In the genomic region with DNA sequence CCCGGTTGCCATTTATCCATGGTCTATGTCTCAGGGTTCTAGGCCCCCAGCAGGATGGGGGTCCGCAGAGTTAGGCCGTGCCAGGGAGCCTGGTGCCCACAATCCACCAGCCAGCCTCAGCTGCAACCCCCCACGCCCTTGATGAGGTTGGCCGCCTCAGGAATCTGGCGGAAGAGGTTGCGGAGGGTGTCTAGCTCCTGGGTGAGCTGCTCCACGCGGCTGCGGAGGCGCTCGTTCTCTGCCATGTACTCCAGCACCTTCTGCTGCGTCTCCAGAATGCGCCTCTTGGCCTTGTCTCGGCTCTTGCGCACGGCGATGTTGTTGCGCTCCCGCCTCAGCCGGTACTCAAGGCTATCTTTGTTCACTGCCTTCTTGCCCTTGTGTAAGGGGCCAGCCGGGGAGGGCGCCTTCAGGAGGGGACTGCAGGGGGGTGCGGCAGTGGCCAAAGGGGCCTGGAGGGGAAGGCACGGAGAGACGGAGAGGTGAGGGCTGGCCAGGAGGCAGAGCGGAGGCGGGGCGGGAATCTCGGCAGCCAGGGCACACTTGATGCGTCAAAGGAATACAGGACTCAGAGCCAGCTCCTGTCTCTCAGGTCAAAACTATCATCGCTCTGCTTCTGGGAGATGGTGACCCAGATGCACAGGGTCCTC, we compare ENCODE assay signal across 1 cellular context.
TF ChIP-seq lines count a peak whose summit lies in the region.

No MANE protein-coding gene starts in this region.

TF ChIP-seq in IMR-90, 13 proteins besides CTCF, POLR2A, EP300 and RAD21:
- TF ChIP-seq CEBPB (IDR thresholded peaks at IDR 0.05; ENCODE audit: low read depth, low read length) (no peak), CHD1 (IDR thresholded peaks at IDR 0.05; ENCODE audit: low read depth, low read length) (no peak), BHLHE40 (IDR thresholded peaks at IDR 0.05; ENCODE audit: low read depth, low read length) (no peak), RCOR1 (IDR thresholded peaks at IDR 0.05; ENCODE audit: insufficient replicate concordance, low read length) (no peak), MAZ (IDR thresholded peaks at IDR 0.05; ENCODE audit: borderline replicate concordance, low read depth, low read length) (no peak), FOS (IDR thresholded peaks at IDR 0.05; ENCODE audit: low read depth, low read length) (no peak), NFE2L2 (IDR thresholded peaks at IDR 0.05; ENCODE audit: low read depth, low read length) (no peak)
- TF ChIP-seq, protein P1, sequence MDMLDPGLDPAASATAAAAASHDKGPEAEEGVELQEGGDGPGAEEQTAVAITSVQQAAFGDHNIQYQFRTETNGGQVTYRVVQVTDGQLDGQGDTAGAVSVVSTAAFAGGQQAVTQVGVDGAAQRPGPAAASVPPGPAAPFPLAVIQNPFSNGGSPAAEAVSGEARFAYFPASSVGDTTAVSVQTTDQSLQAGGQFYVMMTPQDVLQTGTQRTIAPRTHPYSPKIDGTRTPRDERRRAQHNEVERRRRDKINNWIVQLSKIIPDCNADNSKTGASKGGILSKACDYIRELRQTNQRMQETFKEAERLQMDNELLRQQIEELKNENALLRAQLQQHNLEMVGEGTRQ (IDR thresholded peaks at IDR 0.05; ENCODE audit: low read depth, low read length): no peak
TF ChIP-seq in IMR-90: peak in this region for 0.
